In the genomic region with DNA sequence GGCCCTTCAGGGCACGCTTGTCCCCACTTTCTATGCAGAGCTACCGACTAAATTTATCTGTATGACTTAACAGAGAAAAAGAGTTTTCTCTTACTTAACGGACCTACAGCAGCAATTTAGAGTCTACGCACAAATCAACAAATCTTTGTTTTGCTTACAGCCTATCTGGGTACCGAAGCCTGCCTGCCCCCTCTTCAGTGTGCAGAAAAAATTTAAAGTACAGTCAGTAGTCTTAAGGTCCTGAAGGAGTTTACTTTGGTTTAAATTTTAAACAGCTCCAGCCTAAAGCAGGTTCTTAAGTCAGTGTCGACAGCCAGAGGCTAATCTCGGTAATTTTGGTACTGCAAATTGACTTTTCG, we compare ENCODE assay signal across 1 cellular context.
TF ChIP-seq lines count a peak whose summit lies in the region.

No MANE protein-coding gene starts in this region.

TF ChIP-seq in WTC11, 78 proteins besides CTCF, POLR2A, EP300 and RAD21 (continued from another document):
- TF ChIP-seq, protein P1, sequence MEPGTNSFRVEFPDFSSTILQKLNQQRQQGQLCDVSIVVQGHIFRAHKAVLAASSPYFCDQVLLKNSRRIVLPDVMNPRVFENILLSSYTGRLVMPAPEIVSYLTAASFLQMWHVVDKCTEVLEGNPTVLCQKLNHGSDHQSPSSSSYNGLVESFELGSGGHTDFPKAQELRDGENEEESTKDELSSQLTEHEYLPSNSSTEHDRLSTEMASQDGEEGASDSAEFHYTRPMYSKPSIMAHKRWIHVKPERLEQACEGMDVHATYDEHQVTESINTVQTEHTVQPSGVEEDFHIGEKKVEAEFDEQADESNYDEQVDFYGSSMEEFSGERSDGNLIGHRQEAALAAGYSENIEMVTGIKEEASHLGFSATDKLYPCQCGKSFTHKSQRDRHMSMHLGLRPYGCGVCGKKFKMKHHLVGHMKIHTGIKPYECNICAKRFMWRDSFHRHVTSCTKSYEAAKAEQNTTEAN (CRISPR knock-in tag; IDR thresholded peaks at IDR 0.05) = no peak
- TF ChIP-seq, protein P2, sequence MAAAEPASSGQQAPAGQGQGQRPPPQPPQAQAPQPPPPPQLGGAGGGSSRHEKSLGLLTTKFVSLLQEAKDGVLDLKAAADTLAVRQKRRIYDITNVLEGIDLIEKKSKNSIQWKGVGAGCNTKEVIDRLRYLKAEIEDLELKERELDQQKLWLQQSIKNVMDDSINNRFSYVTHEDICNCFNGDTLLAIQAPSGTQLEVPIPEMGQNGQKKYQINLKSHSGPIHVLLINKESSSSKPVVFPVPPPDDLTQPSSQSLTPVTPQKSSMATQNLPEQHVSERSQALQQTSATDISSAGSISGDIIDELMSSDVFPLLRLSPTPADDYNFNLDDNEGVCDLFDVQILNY (CRISPR knock-in tag; IDR thresholded peaks at IDR 0.05) = no peak
- TF ChIP-seq ZNF396 (CRISPR knock-in tag; IDR thresholded peaks at IDR 0.05; ENCODE audit: borderline replicate concordance) (no peak), SMAD4 (CRISPR knock-in tag; IDR thresholded peaks at IDR 0.05) (no peak), FOXP1 (CRISPR knock-in tag; IDR thresholded peaks at IDR 0.05; ENCODE audit: borderline replicate concordance) (no peak), NFE2L1 (CRISPR knock-in tag; IDR thresholded peaks at IDR 0.05) (no peak)
- TF ChIP-seq, protein P3, sequence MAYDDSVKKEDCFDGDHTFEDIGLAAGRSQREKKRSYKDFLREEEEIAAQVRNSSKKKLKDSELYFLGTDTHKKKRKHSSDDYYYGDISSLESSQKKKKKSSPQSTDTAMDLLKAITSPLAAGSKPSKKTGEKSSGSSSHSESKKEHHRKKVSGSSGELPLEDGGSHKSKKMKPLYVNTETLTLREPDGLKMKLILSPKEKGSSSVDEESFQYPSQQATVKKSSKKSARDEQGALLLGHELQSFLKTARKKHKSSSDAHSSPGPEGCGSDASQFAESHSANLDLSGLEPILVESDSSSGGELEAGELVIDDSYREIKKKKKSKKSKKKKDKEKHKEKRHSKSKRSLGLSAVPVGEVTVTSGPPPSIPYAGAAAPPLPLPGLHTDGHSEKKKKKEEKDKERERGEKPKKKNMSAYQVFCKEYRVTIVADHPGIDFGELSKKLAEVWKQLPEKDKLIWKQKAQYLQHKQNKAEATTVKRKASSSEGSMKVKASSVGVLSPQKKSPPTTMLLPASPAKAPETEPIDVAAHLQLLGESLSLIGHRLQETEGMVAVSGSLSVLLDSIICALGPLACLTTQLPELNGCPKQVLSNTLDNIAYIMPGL (CRISPR knock-in tag; IDR thresholded peaks at IDR 0.05) = no peak
TF ChIP-seq in WTC11: peak in this region for 0.
